8 cellular contexts compared by ENCODE assay signal in the genomic region with DNA sequence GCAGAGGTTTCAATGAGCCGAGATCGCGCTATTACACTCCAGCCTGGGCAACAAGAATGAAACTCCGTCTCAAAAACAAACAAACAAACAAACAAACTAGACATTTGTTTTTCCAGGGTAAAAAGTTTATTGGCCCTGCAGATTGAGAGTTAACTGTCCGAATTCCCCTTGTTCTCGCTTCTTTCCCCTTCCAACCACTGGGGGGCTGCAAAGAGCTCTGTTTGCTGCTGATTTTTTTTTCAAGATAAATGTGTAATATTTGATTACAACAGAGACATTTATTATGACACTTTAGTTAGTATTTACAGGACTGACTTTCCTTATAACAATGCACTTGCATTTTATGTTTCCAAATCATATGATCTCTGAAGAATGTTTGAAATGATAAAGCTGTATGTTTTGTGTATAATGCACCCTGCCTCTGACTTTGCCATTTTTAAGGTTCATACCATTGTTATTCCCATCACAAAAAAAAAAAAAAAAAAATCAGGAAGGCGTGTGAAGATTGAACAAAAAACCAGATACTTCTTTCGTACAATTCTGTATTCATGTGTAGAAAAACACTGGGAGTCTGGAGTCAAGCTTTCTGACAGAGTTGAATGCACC. TPM values are rescaled to one million over a fixed set of nuclear protein-coding genes. Genes with fewer than 3 reads are reported as not detected.
DNase-seq lines count a peak whose midpoint lies in the region; FAIRE-seq and TF ChIP-seq lines count a peak whose summit lies in the region.

No MANE protein-coding gene starts in this region.

- intact Hi-C loops in colonic mucosa (cut with DNase I): no loop called here

- H3K27ac ChIP-seq in HEK293 (ENCODE audit: extremely low read depth, low read depth, low read length) (no peak overlapping the region), colonic mucosa (no peak overlapping the region)

- H3K4me1 ChIP-seq in HEK293 (ENCODE audit: control insufficient read depth, insufficient read depth, low read length): no peaks in the 10 kb centered on the region
- H3K4me1 ChIP-seq in colonic mucosa: peaks cover 6% of the 10 kb centered on the region

- DNase-seq in Caki2 (ENCODE audit: low read depth) (peak; percentile 65), NCI-H82 (lab: John Stamatoyannopoulos, UW) (peak; percentile 68), colonic mucosa (peak; percentile 32), lung microvascular endothelial cell (ENCODE audit: low read depth in 2 of 2) (peak; percentile 50 to 64), GM12891 (ENCODE audit: insufficient read length, low spot score) (no peak), SHP77 treated with DMSO at 0.1 percent for 48 hours (lab: John Stamatoyannopoulos, UW) (no peak)
- no peak for DNase-seq in activated CD4-positive, CD25-positive, alpha-beta regulatory T cell (lab: John Stamatoyannopoulos, UW)

- in situ Hi-C loops in Caki2 (cut with HindIII; ENCODE audit: low pct_unique_long_range_greater_than_20kb, low sequenced_read_pairs): loop anchor here (10.0 kb wide), 1 partner anchor 353 kb away; no protein-coding TSS in a partner anchor

- no peak for TF ChIP-seq POLR2A in GM12891 (IDR thresholded peaks at IDR 0.05; ENCODE audit: low read depth, low read length)

- H3K36me3 ChIP-seq in HEK293 (ENCODE audit: control insufficient read depth in 2 of 2, insufficient read depth in 1 of 2, low read length in 2 of 2) (no peaks in the 10 kb centered on the region), colonic mucosa (no peaks in the 10 kb centered on the region)

- H3K9ac ChIP-seq in colonic mucosa (ENCODE audit: low read depth in 2 of 2, low read length in 2 of 2): no peak overlapping the region

- POLR2A ChIA-PET in HEK293 (lab: Yijun Ruan, JAX): no interaction called here

- H3K27me3 ChIP-seq in colonic mucosa: peaks cover 39% of the 10 kb centered on the region

- CTCF ChIA-PET in HEK293 (lab: Yijun Ruan, JAX): interaction anchor here (0.6 to 3.0 kb wide), 18 partner anchors 10 to 1480 kb away, joined by 3 to 11 read pairs (median 3); no protein-coding TSS in a partner anchor

- no peaks in the 10 kb centered on the region for H3K9me3 ChIP-seq in HEK293 (ENCODE audit: control insufficient read depth, insufficient read depth, low read depth, low read length)
- H3K9me3 ChIP-seq in colonic mucosa: no peaks in the 10 kb centered on the region

- H3K4me3 ChIP-seq in HEK293 (ENCODE audit: low read depth, low read length) (no peak overlapping the region), colonic mucosa (no peak overlapping the region)

- FAIRE-seq in GM12891 (lab: Jason Lieb, UNC): no peak

- TF ChIP-seq CTCF in HEK293 (tag by site-specific recombination; IDR thresholded peaks at IDR 0.05) (no peak), colonic mucosa (IDR thresholded peaks at IDR 0.05) (peak; percentile 49)

TF ChIP-seq in HEK293, 187 proteins besides CTCF, POLR2A, EP300 and RAD21 (continues in another document):
- no peak for TF ChIP-seq ZNF311 (tag by site-specific recombination; IDR thresholded peaks at IDR 0.05; ENCODE audit: borderline replicate concordance)
- no peak for TF ChIP-seq ZNF140 (tag by site-specific recombination; IDR thresholded peaks at IDR 0.05)
- peak; percentile 63 for TF ChIP-seq ZNF654 (tag by site-specific recombination; IDR thresholded peaks at IDR 0.05; ENCODE audit: low read depth)
- no peak for TF ChIP-seq ZNF112 (tag by site-specific recombination; IDR thresholded peaks at IDR 0.05)
- TF ChIP-seq ZFP69B (tag by site-specific recombination; IDR thresholded peaks at IDR 0.05): no peak
- TF ChIP-seq, protein P1, sequence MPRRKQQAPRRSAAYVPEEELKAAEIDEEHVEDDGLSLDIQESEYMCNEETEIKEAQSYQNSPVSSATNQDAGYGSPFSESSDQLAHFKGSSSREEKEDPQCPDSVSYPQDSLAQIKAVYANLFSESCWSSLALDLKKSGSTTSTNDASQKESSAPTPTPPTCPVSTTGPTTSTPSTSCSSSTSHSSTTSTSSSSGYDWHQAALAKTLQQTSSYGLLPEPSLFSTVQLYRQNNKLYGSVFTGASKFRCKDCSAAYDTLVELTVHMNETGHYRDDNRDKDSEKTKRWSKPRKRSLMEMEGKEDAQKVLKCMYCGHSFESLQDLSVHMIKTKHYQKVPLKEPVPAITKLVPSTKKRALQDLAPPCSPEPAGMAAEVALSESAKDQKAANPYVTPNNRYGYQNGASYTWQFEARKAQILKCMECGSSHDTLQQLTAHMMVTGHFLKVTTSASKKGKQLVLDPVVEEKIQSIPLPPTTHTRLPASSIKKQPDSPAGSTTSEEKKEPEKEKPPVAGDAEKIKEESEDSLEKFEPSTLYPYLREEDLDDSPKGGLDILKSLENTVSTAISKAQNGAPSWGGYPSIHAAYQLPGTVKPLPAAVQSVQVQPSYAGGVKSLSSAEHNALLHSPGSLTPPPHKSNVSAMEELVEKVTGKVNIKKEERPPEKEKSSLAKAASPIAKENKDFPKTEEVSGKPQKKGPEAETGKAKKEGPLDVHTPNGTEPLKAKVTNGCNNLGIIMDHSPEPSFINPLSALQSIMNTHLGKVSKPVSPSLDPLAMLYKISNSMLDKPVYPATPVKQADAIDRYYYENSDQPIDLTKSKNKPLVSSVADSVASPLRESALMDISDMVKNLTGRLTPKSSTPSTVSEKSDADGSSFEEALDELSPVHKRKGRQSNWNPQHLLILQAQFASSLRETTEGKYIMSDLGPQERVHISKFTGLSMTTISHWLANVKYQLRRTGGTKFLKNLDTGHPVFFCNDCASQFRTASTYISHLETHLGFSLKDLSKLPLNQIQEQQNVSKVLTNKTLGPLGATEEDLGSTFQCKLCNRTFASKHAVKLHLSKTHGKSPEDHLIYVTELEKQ (tag by site-specific recombination; IDR thresholded peaks at IDR 0.05; ENCODE audit: borderline replicate concordance): no peak
- no peak for TF ChIP-seq ZNF48 (tag by site-specific recombination; IDR thresholded peaks at IDR 0.05)
- peak; percentile 68; the same call in 1 of the 2 replicates for TF ChIP-seq ZNF362 (tag by site-specific recombination; IDR thresholded peaks at IDR 0.05)
- no peak for TF ChIP-seq ZNF223 (tag by site-specific recombination; IDR thresholded peaks at IDR 0.05)

TF ChIP-seq in GM12891, 5 proteins besides CTCF, POLR2A, EP300 and RAD21:
- TF ChIP-seq PAX5 (IDR thresholded peaks at IDR 0.05; ENCODE audit: insufficient read depth, low read length, severe bottlenecking): no peak
- TF ChIP-seq TAF1 (IDR thresholded peaks at IDR 0.05; ENCODE audit: low read depth, low read length): no peak
- no peak for TF ChIP-seq POLR2AphosphoS5 (IDR thresholded peaks at IDR 0.05; ENCODE audit: low read depth, low read length)
- no peak for TF ChIP-seq SPI1 (IDR thresholded peaks at IDR 0.05; ENCODE audit: low read depth, low read length)
- no peak for TF ChIP-seq POU2F2 (IDR thresholded peaks at IDR 0.05; ENCODE audit: low read depth, low read length)

RNA-seq across cellular contexts. Expression of gene CLSTN2, which starts 2.8 kb away (rescaled TPM):
- total RNA-seq in Caki2 (2014; rRNA removed; shearing (Covaris generic); ENCODE audit: low replicate concordance): 29.7 and 37.8 TPM in 2 replicates
- total RNA-seq in colonic mucosa (1 to 10 TPM in 1 of 2 donors, under 1 TPM in 1; 0.82 to 1.3 TPM), lung microvascular endothelial cell (under 0.01 and 0.20 TPM in 2 replicates)
- polyA plus RNA-seq in GM12891 (2012; ENCODE audit: low read depth, missing spikeins): 0.04 TPM

Comparison
In these comparisons a context has a peak if more than half of its experiments do, and no peak if none do; other contexts are left out.
1. DNase-seq: peak in Caki2 (single experiment), NCI-H82 (single experiment), colonic mucosa (single experiment) and lung microvascular endothelial cell (2 of 2); none in GM12891 (single experiment), activated CD4-positive, CD25-positive, alpha-beta regulatory T cell (0 of 4) and SHP77 treated with DMSO at 0.1 percent for 48 hours (single experiment).
2. RNA of gene CLSTN2, which starts 2.8 kb away (total RNA-seq): 29.7 to 37.8 TPM in Caki2; 0.82 to 1.3 TPM in colonic mucosa and under 0.01 to 0.20 TPM in lung microvascular endothelial cell; every median in the first group is over 10 times any median in the second.